7 cellular contexts compared by ENCODE assay signal in genomic region chr18:14470046-14470445, GRCh38.
A peak's percentile ranks its signal among the peaks of the same experiment; 100 is the strongest.
DNase-seq lines count a peak whose midpoint lies in the region; ATAC-seq, FAIRE-seq and TF ChIP-seq lines count a peak whose summit lies in the region.
"Not testable (repeated sequence)": the region's sequence is repeated elsewhere in the genome, so short reads cannot be mapped to it uniquely, and the experiment has no call there.

No MANE protein-coding gene starts in this region.

- not testable (repeated sequence) for TF ChIP-seq CTCF in RWPE1 (conservative IDR thresholded peaks at IDR 0.05; ENCODE audit: low read depth); HepG2 (CRISPR knock-in tag; IDR thresholded peaks at IDR 0.05)

- POLR2A ChIA-PET in RWPE1 (lab: Yijun Ruan, JAX; ENCODE audit: low non-redundant PET); HepG2 (lab: Yijun Ruan, JAX): not testable (repeated sequence)

- not testable (repeated sequence) for TF ChIP-seq POLR2A in HepG2 (IDR thresholded peaks at IDR 0.05; ENCODE audit: insufficient read depth in 1 of 2, low read depth in 2 of 2, low read length in 2 of 2)

- H3K9ac ChIP-seq in HepG2 (ENCODE audit: insufficient read depth, low read depth, low read length), result not testable (repeated sequence)

- not testable (repeated sequence) for H3K9me3 ChIP-seq in HepG2 (ENCODE audit: low read length)

- CTCF ChIA-PET in RWPE1 (lab: Yijun Ruan, JAX); HepG2 (lab: Yijun Ruan, JAX; ENCODE audit: low intra/inter-chr PET ratio, low total read pairs): not testable (repeated sequence)

- H3K4me3 ChIP-seq in HepG2 (replicated peaks in 1 of 3; ENCODE audit: insufficient read depth in 1 of 3, low read depth in 2 of 3, low read length in 3 of 3), result not testable (repeated sequence)

- H3K36me3 ChIP-seq in HepG2 (replicated peaks in 1 of 2; ENCODE audit: control insufficient read depth in 1 of 2, insufficient read depth in 2 of 2, low read length in 2 of 2), result not testable (repeated sequence)

- not testable (repeated sequence) for FAIRE-seq in HepG2 (lab: Jason Lieb, UNC)

- H3K79me2 ChIP-seq in HepG2 (ENCODE audit: insufficient read depth, low read length), result not testable (repeated sequence)

- in situ Hi-C loops in HepG2 (cut with HindIII; ENCODE audit: extremely low pct_ligation_motif_present, low pct_unique_long_range_greater_than_20kb), result not testable (repeated sequence)

- not testable (repeated sequence) for H3K27ac ChIP-seq in RWPE1; HepG2 (ENCODE audit: extremely low read length, insufficient read depth, low read length)

- not testable (repeated sequence) for H3K27me3 ChIP-seq in HepG2 (ENCODE audit: control insufficient read depth in 1 of 2, insufficient read depth in 2 of 2, low read length in 2 of 2)

- DNase-seq in AG08395 (ENCODE audit: low spot score) (peak; percentile 24), GM04503 (ENCODE audit: low read depth) (peak; percentile 79), LHCN-M2 (ENCODE audit: low read depth) (peak; percentile 90), RWPE1 (ENCODE audit: low spot score) (peak; percentile 0), astrocyte of the hippocampus (ENCODE audit: low read depth, low spot score) (peak; percentile 21), fibroblast of gingiva (ENCODE audit: low read depth) (peak; percentile 88), HepG2 (ENCODE audit: low spot score) (peak; percentile 5)

- not testable (repeated sequence) for BruUV-seq in HepG2 (replicated peaks; lab: Mats Ljungman, UMichigan)

- not testable (repeated sequence) for TF ChIP-seq EP300 in HepG2 (IDR thresholded peaks at IDR 0.05; ENCODE audit: low read depth in 2 of 2, low read length in 2 of 2); HepG2 (CRISPR knock-in tag; IDR thresholded peaks at IDR 0.05; ENCODE audit: borderline replicate concordance)

- H2AFZ ChIP-seq in HepG2 (ENCODE audit: low read length), result not testable (repeated sequence)

- not testable (repeated sequence) for H4K20me1 ChIP-seq in HepG2 (ENCODE audit: insufficient read depth, low read length)

- ATAC-seq in HepG2, result not testable (repeated sequence)

- not testable (repeated sequence) for H3K4me1 ChIP-seq in HepG2 (ENCODE audit: insufficient read depth, low read length)

- not testable (repeated sequence) for TF ChIP-seq RAD21 in HepG2 (CRISPR knock-in tag; IDR thresholded peaks at IDR 0.05)

- H3K4me2 ChIP-seq in HepG2 (ENCODE audit: low read depth, low read length), result not testable (repeated sequence)

- intact Hi-C loops in HepG2 (cut with micrococcal nuclease; ENCODE audit: unreplicated experiment), result not testable (repeated sequence)

Comparison
In these comparisons a context has a peak if more than half of its experiments do, and no peak if none do; other contexts are left out.
1. DNase-seq: peak in every context shown above with its lines; median percentile 90 in LHCN-M2; 88 in fibroblast of gingiva; 79 in GM04503; 24 in AG08395; 21 in astrocyte of the hippocampus; 5 in HepG2; 0 in RWPE1.